15 cellular contexts compared by ENCODE assay signal in genomic region chr2:10471046-10471571, GRCh38.
"Had no signal": no experiment of that assay in that cellular context is flagged by ENCODE, and none has a peak within 500 bp of the region (broad histone marks: within the 10 kb centered on the region; RNA-seq: fewer than 3 reads in every experiment).

No MANE protein-coding gene starts in this region.

- DNase-seq: activated CD4-positive, alpha-beta T cell treated with anti-CD3 and anti-CD28 coated beads for 4 hours; activated CD8-positive, alpha-beta memory T cell treated with anti-CD3 and anti-CD28 coated beads, Interleukin-2, amount 50 U/mL, for 48 hours; activated CD8-positive, alpha-beta T cell treated with anti-CD3 and anti-CD28 coated beads for 36 hours; amniotic stem cell; body of pancreas; left ventricle myocardium superior; nephron progenitor cell; psoas muscle; stimulated activated CD4-positive, alpha-beta T cell treated with anti-CD3 and anti-CD28 coated beads, Interleukin-12 subunit alpha, Interleukin-12 subunit beta, amount 100 ng/mL, for 4 hours; stimulated activated naive CD4-positive, alpha-beta T cell treated with Interleukin-2 at 50 U/mL for 16 hours; T-helper 1 cell; WERI-Rb-1 had no signal

- H3K4me3 ChIP-seq: body of pancreas, psoas muscle, upper lobe of left lung had no signal

- FAIRE-seq: islet of Langerhans had no signal

- H3K4me1 ChIP-seq: body of pancreas, psoas muscle, upper lobe of left lung had no signal

- H3K36me3 ChIP-seq: upper lobe of left lung, WERI-Rb-1 had no signal

- ATAC-seq: activated CD8-positive, alpha-beta T cell treated with anti-CD3 and anti-CD28 coated beads for 36 hours; body of pancreas; left ventricle myocardium superior; sciatic nerve had no signal

- H3K27ac ChIP-seq: body of pancreas, psoas muscle, upper lobe of left lung, WERI-Rb-1 had no signal

- H3K27me3 ChIP-seq: body of pancreas, upper lobe of left lung had no signal

- H3K9me3 ChIP-seq: body of pancreas, psoas muscle, upper lobe of left lung had no signal
